11 cellular contexts compared by ENCODE assay signal in genomic region chr10:44046605-44047004, GRCh38.
DNase-seq lines count a peak whose midpoint lies in the region; ATAC-seq, FAIRE-seq and TF ChIP-seq lines count a peak whose summit lies in the region.
"Had no signal": no experiment of that assay in that cellular context is flagged by ENCODE, and none has a peak within 500 bp of the region (broad histone marks: within the 10 kb centered on the region; RNA-seq: fewer than 3 reads in every experiment).

No MANE protein-coding gene starts in this region.

- POLR2A ChIA-PET in endothelial cell of umbilical vein (lab: Charles Lee) = no interaction called here

- FAIRE-seq in endothelial cell of umbilical vein (lab: Jason Lieb, UNC) = no peak

- TF ChIP-seq POLR2A in endothelial cell of umbilical vein (IDR thresholded peaks at IDR 0.05; ENCODE audit: low read depth, low read length) (no peak), transverse colon (IDR thresholded peaks at IDR 0.05) (no peak)

- CTCF ChIA-PET in endothelial cell of umbilical vein (lab: Charles Lee) = interaction anchor here (0.6 to 4.3 kb wide), 6 partner anchors 17 to 363 kb away, joined by 3 to 46 read pairs (median 4); no protein-coding TSS in a partner anchor

- dilution Hi-C loops in endothelial cell of umbilical vein (cut with MboI; ENCODE audit: extremely low pct_ligation_motif_present, low sequenced_read_pairs) = no loop called here

- TF ChIP-seq CTCF in endothelial cell of umbilical vein (IDR thresholded peaks at IDR 0.05; ENCODE audit: extremely low read depth in 1 of 2, insufficient read depth in 1 of 2, low read depth in 1 of 2, low read length in 2 of 2) = peak in 1 of 2 donors; percentile 12
- no peak for TF ChIP-seq CTCF in transverse colon (IDR thresholded peaks at IDR 0.05)

- H3K9ac ChIP-seq in endothelial cell of umbilical vein (replicated peaks; ENCODE audit: extremely low read depth, insufficient read depth, low read length) = no peak overlapping the region

- no peak overlapping the region for H3K4me2 ChIP-seq in endothelial cell of umbilical vein (ENCODE audit: insufficient read depth, low read length)

- H3K4me1 ChIP-seq in endothelial cell of umbilical vein (ENCODE audit: control insufficient read depth, extremely low read depth, insufficient read depth, low read length) (peaks cover 2% of the 10 kb centered on the region), transverse colon (peaks cover 9 to 17% (median 11%) of the 10 kb centered on the region in 4 donors)

- intact Hi-C loops in endothelial cell of umbilical vein (cut with micrococcal nuclease) = loop anchor here (5.0 to 10.0 kb wide), 2 partner anchors 354 to 818 kb away; no protein-coding TSS in a partner anchor
- intact Hi-C loops in transverse colon (cut with DNase I; ENCODE audit: low total_unique reads) = no loop called here

- ATAC-seq in HG03460 (IDR thresholded peaks at IDR 0.05; ENCODE audit: unreplicated experiment) = no peak
- ATAC-seq: activated T-helper 17 cell treated with anti-CD3 and anti-CD28 coated beads, Interleukin-2, amount 50 U/mL, for 72 hours had no signal

- H3K9me3 ChIP-seq in MG63 (no peaks in the 10 kb centered on the region), endothelial cell of umbilical vein (replicated peaks; ENCODE audit: control insufficient read depth, insufficient read depth, low read length) (no peaks in the 10 kb centered on the region), transverse colon (no peaks in the 10 kb centered on the region)
- H3K9me3 ChIP-seq: spleen had no signal

- in situ Hi-C loops in transverse colon (cut with MboI; ENCODE audit: low pct_ligation_motif_present in 1 of 4, low pct_unique_long_range_greater_than_20kb in 1 of 4, low sequenced_read_pairs in 3 of 4) = loop anchor here in 2 of 4 donors (25.0 kb wide), 2 partner anchors 359 to 816 kb away; no protein-coding TSS in a partner anchor

- DNase-seq in MG63 (peak; percentile 79), endothelial cell of umbilical vein (ENCODE audit: low read depth, low spot score) (peak; percentile 29), medulla oblongata (ENCODE audit: extremely low spot score) (peak; percentile 54), transverse colon (no peak)
- no peak for DNase-seq in stimulated activated CD4-positive, alpha-beta T cell treated with anti-CD3 and anti-CD28 coated beads, Interleukin-4, amount 100 ng/mL, for 1 hour
- no peak for DNase-seq in activated effector memory CD4-positive, alpha-beta T cell treated with Interleukin-2 at 50 U/mL for 16 hours
- DNase-seq in activated CD4-positive, alpha-beta T cell treated with anti-CD3 and anti-CD28 coated beads for 4 hours = no peak
- DNase-seq: NCI-H526 treated with DMSO at 0.1 percent for 48 hours, spleen had no signal

- no peak overlapping the region for H3K4me3 ChIP-seq in MG63
- no peak overlapping the region for H3K4me3 ChIP-seq in endothelial cell of umbilical vein (replicated peaks in 1 of 3; ENCODE audit: insufficient read depth in 1 of 3, low read depth in 1 of 3, low read length in 3 of 3)
- no peak overlapping the region for H3K4me3 ChIP-seq in transverse colon
- H3K4me3 ChIP-seq: spleen had no signal

- H3K9me1 ChIP-seq in endothelial cell of umbilical vein (replicated peaks; ENCODE audit: control insufficient read depth, extremely low read depth, insufficient read depth, low read length) = no peaks in the 10 kb centered on the region

- H3K36me3 ChIP-seq in MG63 (no peaks in the 10 kb centered on the region), endothelial cell of umbilical vein (ENCODE audit: control insufficient read depth in 2 of 2, extremely low read depth in 1 of 2, insufficient read depth in 2 of 2, low read length in 2 of 2) (no peaks in the 10 kb centered on the region), transverse colon (no peaks in the 10 kb centered on the region)
- H3K36me3 ChIP-seq: spleen had no signal

- 14 to 45% methylated on average over 2 to 5 of the region's 5 CpGs for WGBS in transverse colon (ENCODE audit: low coverage in 1 of 2), 2 donors

- H4K20me1 ChIP-seq in endothelial cell of umbilical vein (replicated peaks; ENCODE audit: control insufficient read depth, extremely low read depth, insufficient read depth, low read length) = no peaks in the 10 kb centered on the region

- BruUV-seq in endothelial cell of umbilical vein (replicated peaks; lab: Mats Ljungman, UMichigan) = no TSS peak

- no peak overlapping the region for H2AFZ ChIP-seq in endothelial cell of umbilical vein (ENCODE audit: low read depth, low read length)

- no peak overlapping the region for H3K27ac ChIP-seq in endothelial cell of umbilical vein (ENCODE audit: insufficient read depth, low read depth, low read length)
- H3K27ac ChIP-seq in transverse colon = peak overlapping the region in 3 of 4 donors; percentile 24 to 64 (median 50)
- H3K27ac ChIP-seq: spleen had no signal

- H3K79me2 ChIP-seq in endothelial cell of umbilical vein (ENCODE audit: control insufficient read depth, insufficient read depth, low read length) = no peaks in the 10 kb centered on the region

- TF ChIP-seq EP300 in transverse colon (IDR thresholded peaks at IDR 0.05; ENCODE audit: low read depth) = no peak

- H3K27me3 ChIP-seq in MG63 = no peaks in the 10 kb centered on the region
- H3K27me3 ChIP-seq in endothelial cell of umbilical vein (ENCODE audit: control insufficient read depth in 2 of 2, insufficient read depth in 2 of 2, low read length in 2 of 2) = peaks cover 1 to 12% of the 10 kb centered on the region in 2 experiments
- H3K27me3 ChIP-seq in transverse colon = no peaks in the 10 kb centered on the region

TF ChIP-seq in endothelial cell of umbilical vein, 7 proteins besides CTCF, POLR2A, EP300 and RAD21:
- TF ChIP-seq GATA2 (IDR thresholded peaks at IDR 0.05; ENCODE audit: insufficient read depth, insufficient read length, low read depth, low read length) (no peak), EZH2 (IDR thresholded peaks at IDR 0.05; ENCODE audit: borderline replicate concordance, low read depth, low read length, severe bottlenecking) (no peak), FOS (IDR thresholded peaks at IDR 0.05; ENCODE audit: borderline replicate concordance, insufficient read depth, low read length) (no peak), POLR2AphosphoS5 (IDR thresholded peaks at IDR 0.05; ENCODE audit: insufficient read depth, low read depth, low read length) (no peak), MYC (IDR thresholded peaks at IDR 0.05; ENCODE audit: low read depth, low read length) (no peak), JUN (IDR thresholded peaks at IDR 0.05; ENCODE audit: borderline replicate concordance, insufficient read depth, insufficient read length, low read depth) (no peak)
- TF ChIP-seq, protein P1, sequence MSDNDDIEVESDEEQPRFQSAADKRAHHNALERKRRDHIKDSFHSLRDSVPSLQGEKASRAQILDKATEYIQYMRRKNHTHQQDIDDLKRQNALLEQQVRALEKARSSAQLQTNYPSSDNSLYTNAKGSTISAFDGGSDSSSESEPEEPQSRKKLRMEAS (IDR thresholded peaks at IDR 0.05; ENCODE audit: insufficient read depth, insufficient read length) = no peak
TF ChIP-seq in endothelial cell of umbilical vein: peak in this region for 0.

Comparison
In these comparisons a context has a peak if more than half of its experiments do, and no peak if none do; other contexts are left out.
1. DNase-seq: peak in MG63 (single experiment), endothelial cell of umbilical vein (single experiment) and medulla oblongata (single experiment); none in transverse colon (single experiment), stimulated activated CD4-positive, alpha-beta T cell treated with anti-CD3 and anti-CD28 coated beads, Interleukin-4, amount 100 ng/mL, for 1 hour (single experiment), activated effector memory CD4-positive, alpha-beta T cell treated with Interleukin-2 at 50 U/mL for 16 hours (single experiment) and activated CD4-positive, alpha-beta T cell treated with anti-CD3 and anti-CD28 coated beads for 4 hours (0 of 2).